In genomic region chr1:173862146-173862768, GRCh38 we compare ENCODE assay signal across 7 cellular contexts. TPM values are rescaled to one million over a fixed set of nuclear protein-coding genes. Genes with fewer than 3 reads are reported as not detected.
DNase-seq lines count a peak whose midpoint lies in the region; ATAC-seq and TF ChIP-seq lines count a peak whose summit lies in the region.
"Not testable (repeated sequence)": the region's sequence is repeated elsewhere in the genome, so short reads cannot be mapped to it uniquely, and the experiment has no call there.
"Had no signal": no experiment of that assay in that cellular context is flagged by ENCODE, and none has a peak within 500 bp of the region (broad histone marks: within the 10 kb centered on the region; RNA-seq: fewer than 3 reads in every experiment).

No MANE protein-coding gene starts in this region.

- POLR2A ChIA-PET in A673 (lab: Charles Lee; ENCODE audit: low non-redundant PET) = not testable (repeated sequence)
- POLR2A ChIA-PET in activated B cell treated with CpG ODN at 0.5 μM for 24 hours (lab: Charles Lee) = interaction anchor here (0.7 to 1.7 kb wide), 4 partner anchors 7 to 448 kb away, joined by 3 to 11 read pairs (median 5); partner anchors contain the start of genes CENPL and DARS2

- H3K4me1 ChIP-seq in A673 (ENCODE audit: insufficient read depth, low read length, poor library complexity, severe bottlenecking); mesodermal cell (ENCODE audit: control insufficient read depth, insufficient read depth, low read length, poor library complexity, severe bottlenecking): not testable (repeated sequence)
- H3K4me1 ChIP-seq in GM23248 (ENCODE audit: insufficient read depth) = peaks cover 16% of the 10 kb centered on the region; the same call in 1 of the 2 replicates

- H3K27ac ChIP-seq in A673 (ENCODE audit: low read depth, low read length, poor library complexity, severe bottlenecking) = peak overlapping the region; percentile 17
- H3K27ac ChIP-seq in GM23248 = not testable (repeated sequence)
- H3K27ac ChIP-seq in mesodermal cell (ENCODE audit: low read depth, low read length, severe bottlenecking) = peak overlapping the region; percentile 45

- H3K36me3 ChIP-seq in A673 (ENCODE audit: insufficient read depth, low read length, poor library complexity, severe bottlenecking) (peaks cover 71% of the 10 kb centered on the region), GM23248 (ENCODE audit: low read depth) (peaks cover 53% of the 10 kb centered on the region), mesodermal cell (ENCODE audit: control insufficient read depth, insufficient read depth, low read length) (peaks cover 78% of the 10 kb centered on the region)

- not testable (repeated sequence) for H3K9me3 ChIP-seq in A673 (ENCODE audit: low read depth, low read length, poor library complexity, severe bottlenecking); GM23248 (ENCODE audit: low read depth); mesodermal cell (ENCODE audit: control insufficient read depth, low read length)

- H3K9me3 Mint-ChIP-seq in activated B cell treated with CpG ODN at 0.5 μM for 24 hours; activated naive CD8-positive, alpha-beta T cell treated with anti-CD3 and anti-CD28 coated beads for 36 hours: not testable (repeated sequence)

- CTCF ChIA-PET in A673 (lab: Charles Lee); activated B cell treated with CpG ODN at 0.5 μM for 24 hours (lab: Charles Lee): not testable (repeated sequence)

- intact Hi-C loops in A673 (cut with micrococcal nuclease; ENCODE audit: unreplicated experiment) = not testable (repeated sequence)
- intact Hi-C loops in activated B cell treated with CpG ODN at 0.5 μM for 24 hours (cut with micrococcal nuclease) = loop anchor here (10.0 kb wide), 1 partner anchor 883 kb away; no protein-coding TSS in a partner anchor

- H3K4me2 ChIP-seq in GM23248 (ENCODE audit: unreplicated experiment) = not testable (repeated sequence)

- H3K9ac ChIP-seq in GM23248 = not testable (repeated sequence)

- peak; percentile 10 for ATAC-seq in activated B cell treated with CpG ODN at 0.5 μM for 24 hours (ENCODE audit: low read depth)

- H3K27me3 Mint-ChIP-seq in activated B cell treated with CpG ODN at 0.5 μM for 24 hours = not testable (repeated sequence)
- H3K27me3 Mint-ChIP-seq in activated naive CD8-positive, alpha-beta T cell treated with anti-CD3 and anti-CD28 coated beads for 36 hours = peaks cover 38% of the 10 kb centered on the region

- H3K4me3 Mint-ChIP-seq in activated B cell treated with CpG ODN at 0.5 μM for 24 hours = not testable (repeated sequence)
- peak overlapping the region; percentile 100 for H3K4me3 Mint-ChIP-seq in activated naive CD8-positive, alpha-beta T cell treated with anti-CD3 and anti-CD28 coated beads for 36 hours

- not testable (repeated sequence) for TF ChIP-seq CTCF in A673 (conservative IDR thresholded peaks at IDR 0.05; ENCODE audit: low read depth, low read length); activated B cell treated with CpG ODN at 0.5 μM for 24 hours (IDR thresholded peaks at IDR 0.05)

- WGBS in GM23248 (ENCODE audit: low coverage in 1 of 2, low lambda C conversion rate in 2 of 2, missing lambda C conversion rate in 2 of 2), 2 experiments = 87 to 88% methylated on average over 13 of the region's 13 CpGs
- WGBS in mesodermal cell (ENCODE audit: insufficient coverage in 2 of 2), 2 experiments = 76 to 78% methylated on average over 4 to 8 of the region's 13 CpGs

- peaks cover 75% of the 10 kb centered on the region for H3K36me3 Mint-ChIP-seq in activated B cell treated with CpG ODN at 0.5 μM for 24 hours (ENCODE audit: low read depth)
- H3K36me3 Mint-ChIP-seq in activated naive CD8-positive, alpha-beta T cell treated with anti-CD3 and anti-CD28 coated beads for 36 hours = peaks cover 66% of the 10 kb centered on the region

- H3F3A ChIP-seq in GM23248 (ENCODE audit: insufficient read depth) = peaks cover 82% of the 10 kb centered on the region

- in situ Hi-C loops in GM23248 (cut with MboI) = not testable (repeated sequence)

- not testable (repeated sequence) for BruUV-seq in A673 (replicated peaks; lab: Mats Ljungman, UMichigan)

- not testable (repeated sequence) for H2AFZ ChIP-seq in GM23248

- H3K27ac Mint-ChIP-seq in activated B cell treated with CpG ODN at 0.5 μM for 24 hours = peak overlapping the region; percentile 24
- H3K27ac Mint-ChIP-seq in activated naive CD8-positive, alpha-beta T cell treated with anti-CD3 and anti-CD28 coated beads for 36 hours = peak overlapping the region; percentile 96

- H3K79me2 ChIP-seq in GM23248 (ENCODE audit: insufficient read depth) = peaks cover 24% of the 10 kb centered on the region

- peaks cover 19% of the 10 kb centered on the region for H4K20me1 ChIP-seq in GM23248 (ENCODE audit: insufficient read depth)

- not testable (repeated sequence) for DNase-seq in A673 (ENCODE audit: low spot score); activated B cell treated with CpG ODN at 0.5 μM for 24 hours
- DNase-seq in GM23248 (peak; percentile 4), NCI-H82 (lab: John Stamatoyannopoulos, UW) (peak; percentile 73)
- peak; percentile 51 for DNase-seq in activated naive CD8-positive, alpha-beta T cell treated with anti-CD3 and anti-CD28 coated beads for 36 hours

- not testable (repeated sequence) for H3K9me2 ChIP-seq in GM23248 (ENCODE audit: insufficient read depth)

- H3K4me1 Mint-ChIP-seq in activated B cell treated with CpG ODN at 0.5 μM for 24 hours = peaks cover 47% of the 10 kb centered on the region
- peaks cover 47% of the 10 kb centered on the region for H3K4me1 Mint-ChIP-seq in activated naive CD8-positive, alpha-beta T cell treated with anti-CD3 and anti-CD28 coated beads for 36 hours

- not testable (repeated sequence) for H3K27me3 ChIP-seq in A673 (replicated peaks; ENCODE audit: insufficient read depth, low read depth, low read length, poor library complexity); GM23248 (replicated peaks; ENCODE audit: insufficient read depth)

- not testable (repeated sequence) for H3K4me3 ChIP-seq in A673 (ENCODE audit: low read depth, low read length, poor library complexity, severe bottlenecking); GM23248; mesodermal cell (ENCODE audit: extremely low read depth, insufficient read depth, low read length, poor library complexity, severe bottlenecking)

RNA-seq across cellular contexts. Expression of gene GAS5, which starts 5.5 kb away (rescaled TPM):
- total RNA-seq in A673 (2021) (479 and 503 TPM in 2 replicates), activated B cell treated with CpG ODN at 0.5 μM for 24 hours (701 and 722 TPM in 2 replicates)
- total RNA-seq in GM23248 (2014; rRNA removed; shearing (Covaris generic)) = 344 and 358 TPM in 2 replicates
- 143 and 166 TPM in 2 replicates for polyA plus RNA-seq in GM23248 (2016; fragmentation: Nextera tagmentation; extraction: Ambion mirVana)
- 1,000 to 10,000 TPM; 1,009 to 1,039 TPM for total RNA-seq in activated naive CD8-positive, alpha-beta T cell treated with anti-CD3 and anti-CD28 coated beads for 36 hours
- polyA plus RNA-seq in mesodermal cell (2013, experiment 1 of 2) = 347 TPM
- 363 TPM for polyA plus RNA-seq in mesodermal cell (2013, experiment 2 of 2)

RNA-seq across cellular contexts. Expression of gene ZBTB37, which starts 5.9 kb away (rescaled TPM):
- total RNA-seq in A673 (2021) (15.8 and 17.2 TPM in 2 replicates), activated B cell treated with CpG ODN at 0.5 μM for 24 hours (21.1 and 24.6 TPM in 2 replicates)
- 4.2 and 5.6 TPM in 2 replicates for total RNA-seq in GM23248 (2014; rRNA removed; shearing (Covaris generic))
- 0.90 and 0.96 TPM in 2 replicates for polyA plus RNA-seq in GM23248 (2016; fragmentation: Nextera tagmentation; extraction: Ambion mirVana)
- total RNA-seq in activated naive CD8-positive, alpha-beta T cell treated with anti-CD3 and anti-CD28 coated beads for 36 hours = 1 to 10 TPM; 7.3 to 8.0 TPM
- 4.3 TPM for polyA plus RNA-seq in mesodermal cell (2013, experiment 1 of 2)
- 3.2 TPM for polyA plus RNA-seq in mesodermal cell (2013, experiment 2 of 2)

RNA-seq across cellular contexts. Expression of gene CENPL, which starts 37.6 kb away (rescaled TPM):
- total RNA-seq in A673 (2021) (34.3 and 35.7 TPM in 2 replicates), activated B cell treated with CpG ODN at 0.5 μM for 24 hours (12.7 and 14.0 TPM in 2 replicates)
- total RNA-seq in GM23248 (2014; rRNA removed; shearing (Covaris generic)) = 14.9 and 16.9 TPM in 2 replicates
- 9.3 and 10.4 TPM in 2 replicates for polyA plus RNA-seq in GM23248 (2016; fragmentation: Nextera tagmentation; extraction: Ambion mirVana)
- total RNA-seq in activated naive CD8-positive, alpha-beta T cell treated with anti-CD3 and anti-CD28 coated beads for 36 hours = 10 to 100 TPM; 30.7 to 34.2 TPM
- 8.9 TPM for polyA plus RNA-seq in mesodermal cell (2013, experiment 1 of 2)
- 9.3 TPM for polyA plus RNA-seq in mesodermal cell (2013, experiment 2 of 2)

RNA-seq across cellular contexts. Expression of gene DARS2, which starts 37.8 kb away (rescaled TPM):
- total RNA-seq in A673 (2021) = 41.6 and 43.4 TPM in 2 replicates
- 12.1 and 14.5 TPM in 2 replicates for total RNA-seq in GM23248 (2014; rRNA removed; shearing (Covaris generic))
- 11.0 and 12.1 TPM in 2 replicates for polyA plus RNA-seq in GM23248 (2016; fragmentation: Nextera tagmentation; extraction: Ambion mirVana)
- 24.0 and 26.0 TPM in 2 replicates for total RNA-seq in activated B cell treated with CpG ODN at 0.5 μM for 24 hours
- 10 to 100 TPM; 47.0 to 48.1 TPM for total RNA-seq in activated naive CD8-positive, alpha-beta T cell treated with anti-CD3 and anti-CD28 coated beads for 36 hours
- polyA plus RNA-seq in mesodermal cell (2013, experiment 1 of 2) = 20.5 TPM
- 23.1 TPM for polyA plus RNA-seq in mesodermal cell (2013, experiment 2 of 2)

RNA-seq across cellular contexts. Expression of gene SERPINC1, which starts 54.9 kb away (rescaled TPM):
- not detected in 2 replicates for total RNA-seq in A673 (2021)
- not detected in 2 replicates for total RNA-seq in GM23248 (2014; rRNA removed; shearing (Covaris generic))
- polyA plus RNA-seq in GM23248 (2016; fragmentation: Nextera tagmentation; extraction: Ambion mirVana) = not detected in 2 replicates
- total RNA-seq in activated B cell treated with CpG ODN at 0.5 μM for 24 hours = 0.24 TPM in 2 replicates
- total RNA-seq in activated naive CD8-positive, alpha-beta T cell treated with anti-CD3 and anti-CD28 coated beads for 36 hours = not detected
- polyA plus RNA-seq in mesodermal cell (2013, experiment 1 of 2) = not detected
- not detected for polyA plus RNA-seq in mesodermal cell (2013, experiment 2 of 2)
- total RNA-seq: left ventricle myocardium inferior had no signal
